Comparison of ENCODE assay signal across 8 cellular contexts in the genomic region with DNA sequence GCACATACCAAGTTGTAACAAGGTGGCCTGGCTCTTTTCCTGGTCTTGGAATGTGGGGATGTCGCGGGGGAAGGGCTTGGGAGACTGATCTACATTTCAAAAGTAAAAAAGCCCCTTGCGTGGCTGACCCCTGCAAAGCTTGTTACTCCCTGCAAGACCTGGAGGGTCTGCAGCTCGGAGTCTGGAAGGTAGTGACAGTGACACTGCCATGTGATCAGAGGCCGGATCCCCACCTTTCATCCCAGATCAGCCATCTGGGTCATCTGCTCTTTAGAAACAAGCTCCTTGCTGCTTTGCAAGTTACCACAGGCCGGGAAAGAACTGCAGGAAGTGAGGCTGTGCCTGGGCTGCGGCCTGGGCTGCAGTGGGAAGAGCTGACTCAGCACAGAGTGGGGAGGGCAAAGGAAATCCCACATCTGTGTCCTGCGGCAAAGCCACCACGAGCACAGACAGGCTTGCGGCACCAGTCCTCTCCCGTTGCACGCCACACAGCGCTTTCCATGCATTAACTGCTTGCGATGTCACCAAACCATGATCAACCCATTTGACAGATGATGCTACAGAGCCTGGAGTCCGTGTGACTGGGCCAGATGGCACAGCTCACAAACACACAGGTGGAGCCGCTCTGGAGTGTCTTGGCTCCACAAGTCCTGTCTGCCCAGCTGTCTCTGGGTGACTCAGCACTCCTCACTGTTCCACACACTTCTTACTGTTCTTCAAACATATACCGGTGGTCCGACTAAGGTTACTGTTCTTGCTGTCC.
DNase-seq lines count a peak whose midpoint lies in the region; FAIRE-seq and TF ChIP-seq lines count a peak whose summit lies in the region.

No MANE protein-coding gene starts in this region.

- BruUV-seq in A673 (replicated peaks; lab: Mats Ljungman, UMichigan), result no TSS peak

- H4K8ac ChIP-seq in mesendoderm (ENCODE audit: low read depth, low read length), result no peak overlapping the region

- WGBS in mesendoderm (ENCODE audit: extremely low coverage, insufficient coverage, low lambda C conversion rate), result no CpG with 5 or more reads among the region's 18 CpGs

- H3K56ac ChIP-seq in mesendoderm (ENCODE audit: low read length), result peak overlapping the region; percentile 63

- POLR2A ChIA-PET in A673 (lab: Charles Lee; ENCODE audit: low non-redundant PET), result no interaction called here

- H3K27me3 ChIP-seq in A673 (replicated peaks; ENCODE audit: insufficient read depth, low read depth, low read length, poor library complexity) (no peaks in the 10 kb centered on the region), mesendoderm (ENCODE audit: insufficient read depth, low read length, poor library complexity) (no peaks in the 10 kb centered on the region)

- intact Hi-C loops in A673 (cut with micrococcal nuclease; ENCODE audit: unreplicated experiment), result no loop called here

- H3K9ac ChIP-seq in mesendoderm (ENCODE audit: low read length), result peak overlapping the region; percentile 1

- no peak overlapping the region for H3K23ac ChIP-seq in mesendoderm (ENCODE audit: low read length)

- no peak overlapping the region for H3K18ac ChIP-seq in mesendoderm (ENCODE audit: low read length)

- no peak overlapping the region for H2BK5ac ChIP-seq in mesendoderm (ENCODE audit: low read length)

- no peaks in the 10 kb centered on the region for H3K36me3 ChIP-seq in A673 (ENCODE audit: insufficient read depth, low read length, poor library complexity, severe bottlenecking)
- H3K36me3 ChIP-seq in mesendoderm (ENCODE audit: control insufficient read depth, insufficient read depth, low read length), result no peaks in the 10 kb centered on the region

- H2BK120ac ChIP-seq in mesendoderm (ENCODE audit: low read depth, low read length), result no peak overlapping the region

- DNase-seq in A673 (ENCODE audit: low spot score) (no peak), HFF-Myc (ENCODE audit: extremely low read depth, low read depth) (peak; percentile 47), T-helper 2 cell (peak in 4 of 5 experiments; percentile 40 to 87 (median 45)), dermis microvascular lymphatic vessel endothelial cell (ENCODE audit: low read depth in 2 of 2) (peak; percentile 66 to 86), mesendoderm (peak; percentile 79), urothelium cell line (ENCODE audit: low spot score) (peak; percentile 89), frontal cortex (ENCODE audit: low spot score in 2 of 2) (no peak), globus pallidus (ENCODE audit: low spot score) (no peak)

- H3K4me1 ChIP-seq in A673 (ENCODE audit: insufficient read depth, low read length, poor library complexity, severe bottlenecking), result peaks cover 17% of the 10 kb centered on the region
- H3K4me1 ChIP-seq in mesendoderm (ENCODE audit: control insufficient read depth, low read depth, low read length), result peaks cover 4% of the 10 kb centered on the region

- CTCF ChIA-PET in A673 (lab: Charles Lee), result no interaction called here

- no peak overlapping the region for H3K4me3 ChIP-seq in A673 (ENCODE audit: low read depth, low read length, poor library complexity, severe bottlenecking)
- H3K4me3 ChIP-seq in HFF-Myc (replicated peaks; ENCODE audit: low read depth, low read length), result no peak overlapping the region
- H3K4me3 ChIP-seq in mesendoderm (ENCODE audit: low read length), result no peak overlapping the region

- H3K9me3 ChIP-seq in A673 (ENCODE audit: low read depth, low read length, poor library complexity, severe bottlenecking), result no peaks in the 10 kb centered on the region

- FAIRE-seq in urothelium cell line (lab: Jason Lieb, UNC) (peak; percentile 89), frontal cortex (lab: Jason Lieb, UNC) (no peak)

- peaks cover 2% of the 10 kb centered on the region for H3K79me1 ChIP-seq in mesendoderm (ENCODE audit: low read length)

- H3K4ac ChIP-seq in mesendoderm (ENCODE audit: low read depth, low read length), result no peak overlapping the region

- H2BK15ac ChIP-seq in mesendoderm (replicated peaks; ENCODE audit: low read depth), result no peak overlapping the region

- H2AK5ac ChIP-seq in mesendoderm (ENCODE audit: low read length), result no peak overlapping the region

- no peak overlapping the region for H4K5ac ChIP-seq in mesendoderm (ENCODE audit: low read length)

- H3K79me2 ChIP-seq in mesendoderm (ENCODE audit: control insufficient read depth, insufficient read depth, low read length), result no peaks in the 10 kb centered on the region

- peak overlapping the region; percentile 34 for H3K27ac ChIP-seq in A673 (ENCODE audit: low read depth, low read length, poor library complexity, severe bottlenecking)
- peak overlapping the region; percentile 5 for H3K27ac ChIP-seq in mesendoderm (ENCODE audit: low read depth, low read length)

- no peak overlapping the region for H3K4me2 ChIP-seq in mesendoderm (ENCODE audit: low read length)

- no peak for TF ChIP-seq CTCF in A673 (conservative IDR thresholded peaks at IDR 0.05; ENCODE audit: low read depth, low read length)
- TF ChIP-seq CTCF in HFF-Myc (IDR thresholded peaks at IDR 0.05; ENCODE audit: low read depth, low read length, missing control alignments), result no peak

Comparison
In these comparisons a context has a peak if more than half of its experiments do, and no peak if none do; other contexts are left out.
1. DNase-seq: peak in HFF-Myc (single experiment), T-helper 2 cell (4 of 5), dermis microvascular lymphatic vessel endothelial cell (2 of 2), mesendoderm (single experiment) and urothelium cell line (single experiment); none in A673 (single experiment), frontal cortex (0 of 2) and globus pallidus (single experiment).